35 cellular contexts compared by ENCODE assay signal in genomic region chr10:131500892-131501291, GRCh38.
"Had no signal": no experiment of that assay in that cellular context is flagged by ENCODE, and none has a peak within 500 bp of the region (broad histone marks: within the 10 kb centered on the region; RNA-seq: fewer than 3 reads in every experiment).

No MANE protein-coding gene starts in this region.

- H3K9me3 ChIP-seq: MG63 had no signal

- H3K27me3 ChIP-seq: MG63 had no signal

- H3K4me3 ChIP-seq: MG63 had no signal

- DNase-seq: Karpas-422, Kasumi-1, MG63, MM.1S, MV-4-11, NCI-H1048, NCI-H1092, NCI-H1092 treated with DMSO at 0.1 percent for 48 hours, NCI-H1105, NCI-H1105 treated with DMSO at 0.1 percent for 48 hours, NCI-H1417, NCI-H1417 treated with DMSO at 0.1 percent for 48 hours, NCI-H1436, NCI-H1436 treated with DMSO at 0.1 percent for 48 hours, NCI-H146, NCI-H1694, NCI-H1694 treated with DMSO at 0.1 percent for 48 hours, NCI-H187, NCI-H187 treated with DMSO at 0.1 percent for 48 hours, NCI-H1930, NCI-H2029, NCI-H2029 treated with DMSO at 0.1 percent for 48 hours, NCI-H2081, NCI-H2081 treated with DMSO at 0.1 percent for 48 hours, NCI-H2107, NCI-H2171, NCI-H2227 treated with DMSO at 0.1 percent for 48 hours, NCI-H226, NCI-H345, NCI-H446, NCI-H446 treated with DMSO at 0.1 percent for 48 hours, NCI-H510A, NCI-H510A treated with DMSO at 0.1 percent for 48 hours, NCI-H524, NCI-H524 treated with DMSO at 0.1 percent for 48 hours had no signal

- H3K36me3 ChIP-seq: MG63 had no signal
